8 cellular contexts compared by ENCODE assay signal in the genomic region with DNA sequence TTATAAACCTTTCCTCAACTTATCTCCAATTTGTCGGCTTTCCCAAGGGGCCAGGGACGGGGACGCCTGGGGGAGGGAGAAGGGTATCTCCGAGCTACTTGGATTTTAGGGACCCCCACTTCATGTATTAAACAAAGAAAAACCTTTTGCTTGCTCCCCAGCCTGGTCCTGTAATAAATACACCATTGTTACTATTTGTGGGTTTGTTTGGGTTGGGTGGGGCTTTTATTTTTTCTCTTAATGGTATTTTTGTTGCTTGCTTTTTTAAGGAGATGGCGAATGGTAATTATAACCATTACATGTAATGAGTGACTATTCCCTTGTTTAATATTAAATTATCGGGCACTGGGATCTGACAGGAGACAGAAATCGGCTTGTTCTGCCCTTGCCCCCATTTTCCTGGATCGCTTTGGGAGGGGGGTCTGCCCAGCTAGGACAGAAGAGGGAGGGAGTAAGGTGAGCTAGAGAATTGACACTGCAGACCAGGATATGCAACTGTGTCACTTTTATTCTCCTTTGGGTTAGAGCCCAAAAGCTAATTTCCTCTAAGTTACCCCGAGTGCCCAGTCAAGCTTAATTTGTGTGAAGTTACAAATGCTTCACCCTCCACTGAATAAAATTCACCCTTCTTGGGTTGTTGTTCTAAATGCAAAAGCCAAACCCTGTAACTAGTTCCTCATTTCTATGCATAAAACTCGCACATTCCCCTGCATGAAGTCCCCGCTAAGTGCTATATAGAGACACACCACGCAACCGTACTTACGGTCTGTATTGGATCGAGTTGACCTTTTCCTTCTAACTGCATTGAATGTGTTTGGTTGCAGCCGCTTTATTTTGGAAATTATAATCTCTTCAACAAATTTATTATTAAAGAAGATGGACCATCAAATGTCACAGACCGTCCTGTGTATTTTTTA. TPM values are rescaled to one million over a fixed set of nuclear protein-coding genes. Genes with fewer than 3 reads are reported as not detected.
DNase-seq lines count a peak whose midpoint lies in the region; ATAC-seq and TF ChIP-seq lines count a peak whose summit lies in the region.

No MANE protein-coding gene starts in this region.

- TF ChIP-seq EP300 in transverse colon (IDR thresholded peaks at IDR 0.05; ENCODE audit: low read depth) = no peak

- H3K9me3 ChIP-seq in liver (ENCODE audit: control insufficient read depth in 4 of 4, low read length in 3 of 4) = no peaks in the 10 kb centered on the region
- no peaks in the 10 kb centered on the region for H3K9me3 ChIP-seq in transverse colon

- no peak overlapping the region for H3K27ac Mint-ChIP-seq in central memory CD8-positive, alpha-beta T cell (ENCODE audit: low read depth)

- peak overlapping the region; percentile 13 for H3K4me3 Mint-ChIP-seq in central memory CD8-positive, alpha-beta T cell

- in situ Hi-C loops in transverse colon (cut with MboI; ENCODE audit: low pct_ligation_motif_present in 1 of 4, low pct_unique_long_range_greater_than_20kb in 1 of 4, low sequenced_read_pairs in 3 of 4) = no loop called here

- peak; percentile 0 for TF ChIP-seq POLR2A in transverse colon (IDR thresholded peaks at IDR 0.05)

- no peaks in the 10 kb centered on the region for H3K9me3 Mint-ChIP-seq in central memory CD8-positive, alpha-beta T cell

- intact Hi-C loops in transverse colon (cut with DNase I; ENCODE audit: low total_unique reads) = loop anchor here (5.0 to 10.0 kb wide), 2 partner anchors 96 to 667 kb away; no protein-coding TSS in a partner anchor

- no peaks in the 10 kb centered on the region for H3K27me3 ChIP-seq in liver (ENCODE audit: control insufficient read depth in 4 of 4, insufficient read depth in 4 of 4, low read length in 3 of 4)
- H3K27me3 ChIP-seq in transverse colon = no peaks in the 10 kb centered on the region

- peaks cover 7% of the 10 kb centered on the region for H3K4me1 Mint-ChIP-seq in central memory CD8-positive, alpha-beta T cell

- H3K27me3 Mint-ChIP-seq in central memory CD8-positive, alpha-beta T cell = peaks cover 38% of the 10 kb centered on the region

- under 1% methylated on average over 17 of the region's 17 CpGs for WGBS in liver
- 1% methylated on average over 17 of the region's 17 CpGs for WGBS in transverse colon (ENCODE audit: low coverage in 1 of 2), 2 donors

- DNase-seq in DMS153 (lab: John Stamatoyannopoulos, UW) (peak; percentile 34), DMS153 treated with DMSO at 0.1 percent for 48 hours (lab: John Stamatoyannopoulos, UW; ENCODE audit: unreplicated experiment) (no peak), NCI-H345 (lab: John Stamatoyannopoulos, UW) (peak; percentile 54), transverse colon (no peak)
- no peak for DNase-seq in central memory CD8-positive, alpha-beta T cell (ENCODE audit: low spot score in 2 of 2)
- no peak for DNase-seq in stimulated activated CD4-positive, alpha-beta T cell treated with anti-CD3 and anti-CD28 coated beads, Interleukin-12 subunit alpha, Interleukin-12 subunit beta, amount 100 ng/mL, for 4 hours

- H3K4me3 ChIP-seq in liver (ENCODE audit: low read depth in 1 of 3, low read length in 3 of 3) (peak overlapping the region; percentile 67 to 88 (median 72)), transverse colon (peak overlapping the region; percentile 40 to 73 (median 60))

- peak; percentile 46 for ATAC-seq in HG02642 (IDR thresholded peaks at IDR 0.05; ENCODE audit: poor library complexity, unreplicated experiment)
- peak; percentile 64 for ATAC-seq in central memory CD8-positive, alpha-beta T cell (replicated peaks; ENCODE audit: extremely low read depth, poor library complexity, severe bottlenecking)

- H3K27ac ChIP-seq in liver (ENCODE audit: low read depth in 1 of 2, low read length in 2 of 2) = peak overlapping the region; percentile 94 to 96
- H3K27ac ChIP-seq in transverse colon = peak overlapping the region; percentile 94 to 98 (median 96)

- no peaks in the 10 kb centered on the region for H3K36me3 ChIP-seq in liver (ENCODE audit: control insufficient read depth in 4 of 4, insufficient read depth in 3 of 4, low read depth in 1 of 4, low read length in 3 of 4)
- H3K36me3 ChIP-seq in transverse colon = no peaks in the 10 kb centered on the region

- TF ChIP-seq CTCF in liver (IDR thresholded peaks at IDR 0.05; ENCODE audit: low read depth, low read length, missing input control) = no peak
- TF ChIP-seq CTCF in transverse colon (IDR thresholded peaks at IDR 0.05) = no peak

- H3K4me1 ChIP-seq in liver (ENCODE audit: control insufficient read depth in 4 of 4, insufficient read depth in 4 of 4, low read length in 3 of 4) (peaks cover 0 to 48% (median 25%) of the 10 kb centered on the region in 4 donors), transverse colon (peaks cover 3 to 37% (median 24%) of the 10 kb centered on the region in 4 donors)

- no peaks in the 10 kb centered on the region for H3K36me3 Mint-ChIP-seq in central memory CD8-positive, alpha-beta T cell (ENCODE audit: insufficient read depth)

- H3K9ac ChIP-seq in liver (ENCODE audit: low read depth in 1 of 2, low read length in 2 of 2) = peak overlapping the region; percentile 82 to 86

- peak in 1 of 2 donors; percentile 0 for TF ChIP-seq RAD21 in liver (IDR thresholded peaks at IDR 0.05)

TF ChIP-seq in liver, 16 proteins besides CTCF, POLR2A, EP300 and RAD21:
- TF ChIP-seq MAX (IDR thresholded peaks at IDR 0.05) = no peak
- no peak for TF ChIP-seq TAF1 (conservative IDR thresholded peaks at IDR 0.05)
- TF ChIP-seq YY1 (IDR thresholded peaks at IDR 0.05) = peak; percentile 25
TF ChIP-seq in liver: peak in this region for 1.

RNA-seq across cellular contexts. Expression of gene ZNF608, which starts 1.6 kb away (rescaled TPM):
- total RNA-seq in liver (1 to 10 TPM; 3.9 to 7.6 TPM), transverse colon (10 to 100 TPM; 30.6 to 83.2 (median 41.2) TPM)
- polyA plus RNA-seq in liver = 1 to 10 TPM; 1.4 to 2.5 TPM

Comparison
In these comparisons a context has a peak if more than half of its experiments do, and no peak if none do; other contexts are left out.
1. DNase-seq: peak in DMS153 (single experiment) and NCI-H345 (single experiment); none in DMS153 treated with DMSO at 0.1 percent for 48 hours (single experiment), central memory CD8-positive, alpha-beta T cell (0 of 2), transverse colon (single experiment) and stimulated activated CD4-positive, alpha-beta T cell treated with anti-CD3 and anti-CD28 coated beads, Interleukin-12 subunit alpha, Interleukin-12 subunit beta, amount 100 ng/mL, for 4 hours (single experiment).